Comparison of ENCODE assay signal across 10 cellular contexts in the genomic region with DNA sequence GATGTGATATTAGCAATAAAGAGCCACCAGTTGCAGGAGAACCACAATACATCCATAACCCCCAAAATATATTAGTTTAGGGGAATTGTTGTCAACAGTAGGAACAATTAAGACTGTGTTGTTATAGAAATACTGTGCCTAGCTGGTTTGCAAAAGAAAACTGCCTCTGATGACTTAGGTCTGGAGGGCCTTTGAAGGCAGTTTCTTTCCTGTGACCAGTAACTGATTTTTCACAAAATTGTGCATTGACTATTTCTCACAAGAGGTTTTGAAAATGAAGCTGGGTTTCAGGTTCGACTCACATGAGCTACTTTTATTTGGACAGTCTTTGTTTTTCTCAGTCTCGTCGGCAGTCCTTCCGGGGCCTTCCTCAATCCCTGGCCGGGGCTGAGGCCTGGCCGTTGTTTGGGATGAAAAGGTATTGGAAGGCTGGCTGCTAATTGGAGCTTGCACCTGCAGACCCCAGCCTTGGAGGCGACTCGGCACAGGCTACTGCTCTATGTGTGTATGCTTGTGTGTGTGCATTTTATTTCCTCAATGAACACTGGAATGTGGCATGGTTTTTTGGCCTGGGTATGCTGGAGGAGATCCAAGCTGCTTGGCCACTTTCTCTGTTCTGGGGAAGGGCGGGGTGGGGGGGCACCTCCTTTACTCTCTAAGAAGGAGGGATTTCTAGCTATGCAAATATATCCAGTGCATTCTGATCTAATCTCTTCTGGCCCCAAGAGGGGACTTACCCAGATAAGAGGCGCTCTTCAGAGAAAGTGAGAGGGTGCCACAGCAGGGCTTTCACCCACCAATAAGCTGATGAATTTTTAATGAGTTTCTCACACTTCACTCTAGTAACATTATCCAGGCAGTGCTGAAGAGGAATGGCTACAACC. TPM values are rescaled to one million over a fixed set of nuclear protein-coding genes. Genes with fewer than 3 reads are reported as not detected.
DNase-seq lines count a peak whose midpoint lies in the region; ATAC-seq and TF ChIP-seq lines count a peak whose summit lies in the region.
"Had no signal": no experiment of that assay in that cellular context is flagged by ENCODE, and none has a peak within 500 bp of the region (broad histone marks: within the 10 kb centered on the region; RNA-seq: fewer than 3 reads in every experiment).

No MANE protein-coding gene starts in this region.

- peak; percentile 57 for DNase-seq in lower lobe of right lung
- no peak for DNase-seq in activated CD8-positive, alpha-beta memory T cell treated with anti-CD3 and anti-CD28 coated beads, Interleukin-2, amount 50 U/mL, for 4 hours
- DNase-seq in DMS114 treated with DMSO at 0.1 percent for 48 hours (lab: John Stamatoyannopoulos, UW; ENCODE audit: unreplicated experiment) = no peak
- DNase-seq in NCI-H82 treated with DMSO at 0.1 percent for 48 hours (lab: John Stamatoyannopoulos, UW; ENCODE audit: unreplicated experiment) = no peak
- DNase-seq in hepatic stellate cell (ENCODE audit: low spot score) = no peak
- DNase-seq: activated effector memory CD4-positive, alpha-beta T cell treated with Interleukin-2 at 50 U/mL for 16 hours had no signal

- peaks cover 20% of the 10 kb centered on the region for H3K4me1 ChIP-seq in lower lobe of right lung

- intact Hi-C loops in lower lobe of right lung (cut with DNase I) = no loop called here

- H3K9me3 ChIP-seq in lower lobe of right lung = no peaks in the 10 kb centered on the region

- no peaks in the 10 kb centered on the region for H3K27me3 ChIP-seq in lower lobe of right lung (ENCODE audit: low read depth)

- H3K4me3 ChIP-seq in lower lobe of right lung = no peak overlapping the region

- no peak overlapping the region for H3K27ac ChIP-seq in lower lobe of right lung

- TF ChIP-seq CTCF in lower lobe of right lung (IDR thresholded peaks at IDR 0.05) = no peak

- H3K36me3 ChIP-seq in lower lobe of right lung = no peaks in the 10 kb centered on the region

- ATAC-seq in GM18517 (IDR thresholded peaks at IDR 0.05; ENCODE audit: unreplicated experiment) (peak; percentile 74), GM21576 (IDR thresholded peaks at IDR 0.05; ENCODE audit: unreplicated experiment) (peak; percentile 65), HG03565 (IDR thresholded peaks at IDR 0.05; ENCODE audit: unreplicated experiment) (peak; percentile 59), lower lobe of right lung (peak; percentile 84 to 90)
- ATAC-seq: Panc1 had no signal

RNA-seq across cellular contexts. Expression of gene LNX1, which starts 49.5 kb away (rescaled TPM):
- total RNA-seq in lower lobe of right lung = 5.4 TPM
